In the genomic region with DNA sequence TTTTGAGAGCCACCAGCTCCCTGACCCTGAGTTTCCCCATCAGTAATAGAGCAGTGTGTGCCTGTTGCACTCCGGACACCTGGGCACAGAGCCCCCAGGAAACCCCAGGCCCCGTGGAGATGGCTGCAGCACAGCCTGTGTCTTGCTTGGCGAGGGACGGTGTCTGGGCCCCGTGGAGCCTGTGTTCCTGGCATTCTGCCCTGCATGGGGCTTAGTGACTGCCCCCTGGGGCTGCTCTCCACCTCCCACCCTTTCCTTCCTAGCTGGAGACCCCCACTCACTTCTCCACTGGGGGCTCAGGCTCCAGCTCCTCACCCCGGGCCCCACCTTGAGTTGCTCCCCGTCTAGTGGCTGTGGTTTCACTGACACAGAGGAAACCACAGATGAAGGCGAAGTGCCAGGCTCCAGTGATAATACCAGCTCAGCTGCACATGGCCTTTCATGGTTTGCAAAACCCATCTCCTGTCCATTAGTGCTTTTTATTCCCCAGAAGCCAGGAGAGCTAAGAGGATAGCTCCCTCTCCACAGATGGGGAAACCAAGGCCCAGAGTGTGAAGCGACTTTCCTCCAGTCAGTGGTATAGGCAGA, we compare ENCODE assay signal across 3 cellular contexts.
TF ChIP-seq lines count a peak whose summit lies in the region.

No MANE protein-coding gene starts in this region.

TF ChIP-seq in SK-N-SH treated with all-trans-retinoic acid at 6 μM for 48 hours, 23 proteins besides CTCF, POLR2A, EP300 and RAD21 (continues in another document):
- TF ChIP-seq SNAI2 (CRISPR knock-in tag; IDR thresholded peaks at IDR 0.05) = no peak
- TF ChIP-seq, protein P1, sequence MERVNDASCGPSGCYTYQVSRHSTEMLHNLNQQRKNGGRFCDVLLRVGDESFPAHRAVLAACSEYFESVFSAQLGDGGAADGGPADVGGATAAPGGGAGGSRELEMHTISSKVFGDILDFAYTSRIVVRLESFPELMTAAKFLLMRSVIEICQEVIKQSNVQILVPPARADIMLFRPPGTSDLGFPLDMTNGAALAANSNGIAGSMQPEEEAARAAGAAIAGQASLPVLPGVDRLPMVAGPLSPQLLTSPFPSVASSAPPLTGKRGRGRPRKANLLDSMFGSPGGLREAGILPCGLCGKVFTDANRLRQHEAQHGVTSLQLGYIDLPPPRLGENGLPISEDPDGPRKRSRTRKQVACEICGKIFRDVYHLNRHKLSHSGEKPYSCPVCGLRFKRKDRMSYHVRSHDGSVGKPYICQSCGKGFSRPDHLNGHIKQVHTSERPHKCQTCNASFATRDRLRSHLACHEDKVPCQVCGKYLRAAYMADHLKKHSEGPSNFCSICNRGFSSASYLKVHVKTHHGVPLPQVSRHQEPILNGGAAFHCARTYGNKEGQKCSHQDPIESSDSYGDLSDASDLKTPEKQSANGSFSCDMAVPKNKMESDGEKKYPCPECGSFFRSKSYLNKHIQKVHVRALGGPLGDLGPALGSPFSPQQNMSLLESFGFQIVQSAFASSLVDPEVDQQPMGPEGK (CRISPR knock-in tag; IDR thresholded peaks at IDR 0.05; ENCODE audit: borderline replicate concordance) = no peak
- TF ChIP-seq, protein P2, sequence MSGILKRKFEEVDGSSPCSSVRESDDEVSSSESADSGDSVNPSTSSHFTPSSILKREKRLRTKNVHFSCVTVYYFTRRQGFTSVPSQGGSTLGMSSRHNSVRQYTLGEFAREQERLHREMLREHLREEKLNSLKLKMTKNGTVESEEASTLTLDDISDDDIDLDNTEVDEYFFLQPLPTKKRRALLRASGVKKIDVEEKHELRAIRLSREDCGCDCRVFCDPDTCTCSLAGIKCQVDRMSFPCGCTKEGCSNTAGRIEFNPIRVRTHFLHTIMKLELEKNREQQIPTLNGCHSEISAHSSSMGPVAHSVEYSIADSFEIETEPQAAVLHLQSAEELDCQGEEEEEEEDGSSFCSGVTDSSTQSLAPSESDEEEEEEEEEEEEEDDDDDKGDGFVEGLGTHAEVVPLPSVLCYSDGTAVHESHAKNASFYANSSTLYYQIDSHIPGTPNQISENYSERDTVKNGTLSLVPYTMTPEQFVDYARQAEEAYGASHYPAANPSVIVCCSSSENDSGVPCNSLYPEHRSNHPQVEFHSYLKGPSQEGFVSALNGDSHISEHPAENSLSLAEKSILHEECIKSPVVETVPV (CRISPR knock-in tag; IDR thresholded peaks at IDR 0.05) = no peak
- TF ChIP-seq ZNF70 (CRISPR knock-in tag; IDR thresholded peaks at IDR 0.05) = no peak
- TF ChIP-seq OSR1 (CRISPR knock-in tag; IDR thresholded peaks at IDR 0.05) = no peak
- TF ChIP-seq ZFP30 (CRISPR knock-in tag; IDR thresholded peaks at IDR 0.05) = no peak
- TF ChIP-seq, protein P3, sequence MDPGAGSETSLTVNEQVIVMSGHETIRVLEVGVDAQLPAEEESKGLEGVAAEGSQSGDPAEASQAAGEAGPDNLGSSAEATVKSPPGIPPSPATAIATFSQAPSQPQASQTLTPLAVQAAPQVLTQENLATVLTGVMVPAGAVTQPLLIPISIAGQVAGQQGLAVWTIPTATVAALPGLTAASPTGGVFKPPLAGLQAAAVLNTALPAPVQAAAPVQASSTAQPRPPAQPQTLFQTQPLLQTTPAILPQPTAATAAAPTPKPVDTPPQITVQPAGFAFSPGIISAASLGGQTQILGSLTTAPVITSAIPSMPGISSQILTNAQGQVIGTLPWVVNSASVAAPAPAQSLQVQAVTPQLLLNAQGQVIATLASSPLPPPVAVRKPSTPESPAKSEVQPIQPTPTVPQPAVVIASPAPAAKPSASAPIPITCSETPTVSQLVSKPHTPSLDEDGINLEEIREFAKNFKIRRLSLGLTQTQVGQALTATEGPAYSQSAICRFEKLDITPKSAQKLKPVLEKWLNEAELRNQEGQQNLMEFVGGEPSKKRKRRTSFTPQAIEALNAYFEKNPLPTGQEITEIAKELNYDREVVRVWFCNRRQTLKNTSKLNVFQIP (CRISPR knock-in tag; IDR thresholded peaks at IDR 0.05; ENCODE audit: borderline replicate concordance, low read depth) = no peak
- TF ChIP-seq TCF4 (CRISPR knock-in tag; IDR thresholded peaks at IDR 0.05; ENCODE audit: borderline replicate concordance) = no peak
- no peak for TF ChIP-seq ESRRG (CRISPR knock-in tag; IDR thresholded peaks at IDR 0.05)

TF ChIP-seq in SK-N-SH, 30 proteins besides CTCF, POLR2A, EP300 and RAD21:
- TF ChIP-seq, protein P4, sequence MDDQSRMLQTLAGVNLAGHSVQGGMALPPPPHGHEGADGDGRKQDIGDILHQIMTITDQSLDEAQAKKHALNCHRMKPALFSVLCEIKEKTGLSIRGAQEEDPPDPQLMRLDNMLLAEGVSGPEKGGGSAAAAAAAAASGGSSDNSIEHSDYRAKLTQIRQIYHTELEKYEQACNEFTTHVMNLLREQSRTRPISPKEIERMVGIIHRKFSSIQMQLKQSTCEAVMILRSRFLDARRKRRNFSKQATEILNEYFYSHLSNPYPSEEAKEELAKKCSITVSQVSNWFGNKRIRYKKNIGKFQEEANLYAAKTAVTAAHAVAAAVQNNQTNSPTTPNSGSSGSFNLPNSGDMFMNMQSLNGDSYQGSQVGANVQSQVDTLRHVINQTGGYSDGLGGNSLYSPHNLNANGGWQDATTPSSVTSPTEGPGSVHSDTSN (IDR thresholded peaks at IDR 0.05) = no peak
- TF ChIP-seq, protein P5, sequence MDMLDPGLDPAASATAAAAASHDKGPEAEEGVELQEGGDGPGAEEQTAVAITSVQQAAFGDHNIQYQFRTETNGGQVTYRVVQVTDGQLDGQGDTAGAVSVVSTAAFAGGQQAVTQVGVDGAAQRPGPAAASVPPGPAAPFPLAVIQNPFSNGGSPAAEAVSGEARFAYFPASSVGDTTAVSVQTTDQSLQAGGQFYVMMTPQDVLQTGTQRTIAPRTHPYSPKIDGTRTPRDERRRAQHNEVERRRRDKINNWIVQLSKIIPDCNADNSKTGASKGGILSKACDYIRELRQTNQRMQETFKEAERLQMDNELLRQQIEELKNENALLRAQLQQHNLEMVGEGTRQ (IDR thresholded peaks at IDR 0.05; ENCODE audit: borderline replicate concordance, low read depth, low read length) = no peak
- TF ChIP-seq, protein P6, sequence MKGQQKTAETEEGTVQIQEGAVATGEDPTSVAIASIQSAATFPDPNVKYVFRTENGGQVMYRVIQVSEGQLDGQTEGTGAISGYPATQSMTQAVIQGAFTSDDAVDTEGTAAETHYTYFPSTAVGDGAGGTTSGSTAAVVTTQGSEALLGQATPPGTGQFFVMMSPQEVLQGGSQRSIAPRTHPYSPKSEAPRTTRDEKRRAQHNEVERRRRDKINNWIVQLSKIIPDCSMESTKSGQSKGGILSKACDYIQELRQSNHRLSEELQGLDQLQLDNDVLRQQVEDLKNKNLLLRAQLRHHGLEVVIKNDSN (IDR thresholded peaks at IDR 0.05; ENCODE audit: borderline replicate concordance, low read depth) = no peak
- TF ChIP-seq CHD2 (IDR thresholded peaks at IDR 0.05; ENCODE audit: low read length, partially characterized antibody) = no peak
- TF ChIP-seq, protein P7, sequence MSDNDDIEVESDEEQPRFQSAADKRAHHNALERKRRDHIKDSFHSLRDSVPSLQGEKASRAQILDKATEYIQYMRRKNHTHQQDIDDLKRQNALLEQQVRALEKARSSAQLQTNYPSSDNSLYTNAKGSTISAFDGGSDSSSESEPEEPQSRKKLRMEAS (IDR thresholded peaks at IDR 0.05; ENCODE audit: low read depth) = no peak
- TF ChIP-seq RCOR1 (IDR thresholded peaks at IDR 0.05; ENCODE audit: low read length) = no peak
- TF ChIP-seq YY1 (IDR thresholded peaks at IDR 0.05; ENCODE audit: low read depth) = no peak
- no peak for TF ChIP-seq GABPA (IDR thresholded peaks at IDR 0.05; ENCODE audit: low read depth)
- TF ChIP-seq TCF12 (IDR thresholded peaks at IDR 0.05) = no peak
TF ChIP-seq in SK-N-SH: peak in this region for 0.

TF ChIP-seq in H1, 55 proteins besides CTCF, POLR2A, EP300 and RAD21:
- TF ChIP-seq SP1 (IDR thresholded peaks at IDR 0.05; ENCODE audit: low read depth, low read length) = no peak
- TF ChIP-seq CREB1 (IDR thresholded peaks at IDR 0.05) = no peak
- no peak for TF ChIP-seq EZH2 (IDR thresholded peaks at IDR 0.05; ENCODE audit: low read depth, low read length, severe bottlenecking)
- TF ChIP-seq GTF2F1 (IDR thresholded peaks at IDR 0.05; ENCODE audit: borderline replicate concordance, low read depth, low read length) = no peak
- TF ChIP-seq RFX5 (IDR thresholded peaks at IDR 0.05; ENCODE audit: borderline replicate concordance, low read depth, low read length) = no peak
- TF ChIP-seq, protein P8, sequence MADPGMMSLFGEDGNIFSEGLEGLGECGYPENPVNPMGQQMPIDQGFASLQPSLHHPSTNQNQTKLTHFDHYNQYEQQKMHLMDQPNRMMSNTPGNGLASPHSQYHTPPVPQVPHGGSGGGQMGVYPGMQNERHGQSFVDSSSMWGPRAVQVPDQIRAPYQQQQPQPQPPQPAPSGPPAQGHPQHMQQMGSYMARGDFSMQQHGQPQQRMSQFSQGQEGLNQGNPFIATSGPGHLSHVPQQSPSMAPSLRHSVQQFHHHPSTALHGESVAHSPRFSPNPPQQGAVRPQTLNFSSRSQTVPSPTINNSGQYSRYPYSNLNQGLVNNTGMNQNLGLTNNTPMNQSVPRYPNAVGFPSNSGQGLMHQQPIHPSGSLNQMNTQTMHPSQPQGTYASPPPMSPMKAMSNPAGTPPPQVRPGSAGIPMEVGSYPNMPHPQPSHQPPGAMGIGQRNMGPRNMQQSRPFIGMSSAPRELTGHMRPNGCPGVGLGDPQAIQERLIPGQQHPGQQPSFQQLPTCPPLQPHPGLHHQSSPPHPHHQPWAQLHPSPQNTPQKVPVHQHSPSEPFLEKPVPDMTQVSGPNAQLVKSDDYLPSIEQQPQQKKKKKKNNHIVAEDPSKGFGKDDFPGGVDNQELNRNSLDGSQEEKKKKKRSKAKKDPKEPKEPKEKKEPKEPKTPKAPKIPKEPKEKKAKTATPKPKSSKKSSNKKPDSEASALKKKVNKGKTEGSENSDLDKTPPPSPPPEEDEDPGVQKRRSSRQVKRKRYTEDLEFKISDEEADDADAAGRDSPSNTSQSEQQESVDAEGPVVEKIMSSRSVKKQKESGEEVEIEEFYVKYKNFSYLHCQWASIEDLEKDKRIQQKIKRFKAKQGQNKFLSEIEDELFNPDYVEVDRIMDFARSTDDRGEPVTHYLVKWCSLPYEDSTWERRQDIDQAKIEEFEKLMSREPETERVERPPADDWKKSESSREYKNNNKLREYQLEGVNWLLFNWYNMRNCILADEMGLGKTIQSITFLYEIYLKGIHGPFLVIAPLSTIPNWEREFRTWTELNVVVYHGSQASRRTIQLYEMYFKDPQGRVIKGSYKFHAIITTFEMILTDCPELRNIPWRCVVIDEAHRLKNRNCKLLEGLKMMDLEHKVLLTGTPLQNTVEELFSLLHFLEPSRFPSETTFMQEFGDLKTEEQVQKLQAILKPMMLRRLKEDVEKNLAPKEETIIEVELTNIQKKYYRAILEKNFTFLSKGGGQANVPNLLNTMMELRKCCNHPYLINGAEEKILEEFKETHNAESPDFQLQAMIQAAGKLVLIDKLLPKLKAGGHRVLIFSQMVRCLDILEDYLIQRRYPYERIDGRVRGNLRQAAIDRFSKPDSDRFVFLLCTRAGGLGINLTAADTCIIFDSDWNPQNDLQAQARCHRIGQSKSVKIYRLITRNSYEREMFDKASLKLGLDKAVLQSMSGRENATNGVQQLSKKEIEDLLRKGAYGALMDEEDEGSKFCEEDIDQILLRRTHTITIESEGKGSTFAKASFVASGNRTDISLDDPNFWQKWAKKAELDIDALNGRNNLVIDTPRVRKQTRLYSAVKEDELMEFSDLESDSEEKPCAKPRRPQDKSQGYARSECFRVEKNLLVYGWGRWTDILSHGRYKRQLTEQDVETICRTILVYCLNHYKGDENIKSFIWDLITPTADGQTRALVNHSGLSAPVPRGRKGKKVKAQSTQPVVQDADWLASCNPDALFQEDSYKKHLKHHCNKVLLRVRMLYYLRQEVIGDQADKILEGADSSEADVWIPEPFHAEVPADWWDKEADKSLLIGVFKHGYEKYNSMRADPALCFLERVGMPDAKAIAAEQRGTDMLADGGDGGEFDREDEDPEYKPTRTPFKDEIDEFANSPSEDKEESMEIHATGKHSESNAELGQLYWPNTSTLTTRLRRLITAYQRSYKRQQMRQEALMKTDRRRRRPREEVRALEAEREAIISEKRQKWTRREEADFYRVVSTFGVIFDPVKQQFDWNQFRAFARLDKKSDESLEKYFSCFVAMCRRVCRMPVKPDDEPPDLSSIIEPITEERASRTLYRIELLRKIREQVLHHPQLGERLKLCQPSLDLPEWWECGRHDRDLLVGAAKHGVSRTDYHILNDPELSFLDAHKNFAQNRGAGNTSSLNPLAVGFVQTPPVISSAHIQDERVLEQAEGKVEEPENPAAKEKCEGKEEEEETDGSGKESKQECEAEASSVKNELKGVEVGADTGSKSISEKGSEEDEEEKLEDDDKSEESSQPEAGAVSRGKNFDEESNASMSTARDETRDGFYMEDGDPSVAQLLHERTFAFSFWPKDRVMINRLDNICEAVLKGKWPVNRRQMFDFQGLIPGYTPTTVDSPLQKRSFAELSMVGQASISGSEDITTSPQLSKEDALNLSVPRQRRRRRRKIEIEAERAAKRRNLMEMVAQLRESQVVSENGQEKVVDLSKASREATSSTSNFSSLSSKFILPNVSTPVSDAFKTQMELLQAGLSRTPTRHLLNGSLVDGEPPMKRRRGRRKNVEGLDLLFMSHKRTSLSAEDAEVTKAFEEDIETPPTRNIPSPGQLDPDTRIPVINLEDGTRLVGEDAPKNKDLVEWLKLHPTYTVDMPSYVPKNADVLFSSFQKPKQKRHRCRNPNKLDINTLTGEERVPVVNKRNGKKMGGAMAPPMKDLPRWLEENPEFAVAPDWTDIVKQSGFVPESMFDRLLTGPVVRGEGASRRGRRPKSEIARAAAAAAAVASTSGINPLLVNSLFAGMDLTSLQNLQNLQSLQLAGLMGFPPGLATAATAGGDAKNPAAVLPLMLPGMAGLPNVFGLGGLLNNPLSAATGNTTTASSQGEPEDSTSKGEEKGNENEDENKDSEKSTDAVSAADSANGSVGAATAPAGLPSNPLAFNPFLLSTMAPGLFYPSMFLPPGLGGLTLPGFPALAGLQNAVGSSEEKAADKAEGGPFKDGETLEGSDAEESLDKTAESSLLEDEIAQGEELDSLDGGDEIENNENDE (IDR thresholded peaks at IDR 0.05; ENCODE audit: insufficient replicate concordance, low read length) = no peak
- TF ChIP-seq YY1 (IDR thresholded peaks at IDR 0.05; ENCODE audit: low read depth, low read length) = no peak
- TF ChIP-seq, protein P9, sequence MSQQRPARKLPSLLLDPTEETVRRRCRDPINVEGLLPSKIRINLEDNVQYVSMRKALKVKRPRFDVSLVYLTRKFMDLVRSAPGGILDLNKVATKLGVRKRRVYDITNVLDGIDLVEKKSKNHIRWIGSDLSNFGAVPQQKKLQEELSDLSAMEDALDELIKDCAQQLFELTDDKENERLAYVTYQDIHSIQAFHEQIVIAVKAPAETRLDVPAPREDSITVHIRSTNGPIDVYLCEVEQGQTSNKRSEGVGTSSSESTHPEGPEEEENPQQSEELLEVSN (IDR thresholded peaks at IDR 0.05) = no peak
- TF ChIP-seq HDAC6 (IDR thresholded peaks at IDR 0.05; ENCODE audit: low read depth, low read length) = no peak
- no peak for TF ChIP-seq JUND (IDR thresholded peaks at IDR 0.05; ENCODE audit: low read length)
- no peak for TF ChIP-seq SUZ12 (IDR thresholded peaks at IDR 0.05; ENCODE audit: low read length)
- no peak for TF ChIP-seq TAF1 (IDR thresholded peaks at IDR 0.05; ENCODE audit: low read depth, low read length)
- TF ChIP-seq TBP (IDR thresholded peaks at IDR 0.05; ENCODE audit: low read depth, low read length) = no peak
